ENCODE assay signal across 1 cellular context in the genomic region with DNA sequence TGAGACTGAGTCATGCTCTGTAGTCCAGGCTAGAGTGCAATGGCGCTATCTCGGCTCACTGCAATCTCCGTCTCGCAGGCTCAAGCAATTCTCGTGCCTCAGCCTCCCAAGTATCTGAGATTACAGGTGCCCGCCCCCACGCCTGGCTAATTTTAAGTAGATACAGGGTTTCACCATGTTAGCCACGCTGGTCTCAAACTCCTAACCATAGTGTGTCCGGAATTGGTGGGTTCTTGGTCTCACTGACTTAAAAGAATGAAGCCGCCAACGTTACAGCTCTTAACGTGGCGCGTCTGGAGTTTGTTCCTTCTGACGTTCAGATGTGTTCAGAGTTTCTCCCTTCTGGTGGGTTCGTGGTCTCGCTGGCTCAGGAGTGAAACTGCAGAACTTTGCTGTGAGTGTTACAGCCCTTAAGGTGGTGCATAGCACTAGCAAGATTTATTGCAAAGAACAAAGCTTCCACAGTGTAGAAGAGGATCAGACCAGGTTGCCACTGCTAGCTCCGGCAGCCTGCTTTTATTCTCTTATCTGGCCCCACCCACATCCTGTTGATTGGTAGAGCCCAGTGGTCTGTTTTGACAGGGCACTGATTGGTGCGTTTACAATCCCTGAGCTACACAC.
TF ChIP-seq lines count a peak whose summit lies in the region.

No MANE protein-coding gene starts in this region.

TF ChIP-seq in GM12878, 131 proteins besides CTCF, POLR2A, EP300 and RAD21:
- TF ChIP-seq, protein P1, sequence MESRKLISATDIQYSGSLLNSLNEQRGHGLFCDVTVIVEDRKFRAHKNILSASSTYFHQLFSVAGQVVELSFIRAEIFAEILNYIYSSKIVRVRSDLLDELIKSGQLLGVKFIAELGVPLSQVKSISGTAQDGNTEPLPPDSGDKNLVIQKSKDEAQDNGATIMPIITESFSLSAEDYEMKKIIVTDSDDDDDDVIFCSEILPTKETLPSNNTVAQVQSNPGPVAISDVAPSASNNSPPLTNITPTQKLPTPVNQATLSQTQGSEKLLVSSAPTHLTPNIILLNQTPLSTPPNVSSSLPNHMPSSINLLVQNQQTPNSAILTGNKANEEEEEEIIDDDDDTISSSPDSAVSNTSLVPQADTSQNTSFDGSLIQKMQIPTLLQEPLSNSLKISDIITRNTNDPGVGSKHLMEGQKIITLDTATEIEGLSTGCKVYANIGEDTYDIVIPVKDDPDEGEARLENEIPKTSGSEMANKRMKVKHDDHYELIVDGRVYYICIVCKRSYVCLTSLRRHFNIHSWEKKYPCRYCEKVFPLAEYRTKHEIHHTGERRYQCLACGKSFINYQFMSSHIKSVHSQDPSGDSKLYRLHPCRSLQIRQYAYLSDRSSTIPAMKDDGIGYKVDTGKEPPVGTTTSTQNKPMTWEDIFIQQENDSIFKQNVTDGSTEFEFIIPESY (IDR thresholded peaks at IDR 0.05) = 0 out of 2 replicates have a peak, but pooled peaks have one; percentile 73
